28 cellular contexts compared by ENCODE assay signal in genomic region chr18:72993245-72993644, GRCh38.
"Had no signal": no experiment of that assay in that cellular context is flagged by ENCODE, and none has a peak within 500 bp of the region (broad histone marks: within the 10 kb centered on the region; RNA-seq: fewer than 3 reads in every experiment).

No MANE protein-coding gene starts in this region.

- H3K36me3 Mint-ChIP-seq: mesothelial cell of epicardium; naive B cell; natural killer cell; stimulated activated memory B cell treated with anti-CD40 and anti-IgM and Interleukin-4, amounts not matched to agents 10 μg/mL and 1 μg/mL and 100 μg/mL, for 72 hours had no signal

- H3K4me1 ChIP-seq: left lung, right atrium auricular region, right lobe of liver, stomach, testis, thyroid gland, transverse colon, upper lobe of right lung, uterus had no signal

- H3K4me2 ChIP-seq: smooth muscle cell had no signal

- ATAC-seq: left cardiac atrium; left lung; natural killer cell; right lobe of liver; stimulated activated memory B cell treated with anti-CD40 and anti-IgM and Interleukin-4, amounts not matched to agents 10 μg/mL and 1 μg/mL and 100 μg/mL, for 72 hours; stimulated activated naive CD8-positive, alpha-beta T cell treated with anti-CD3 and anti-CD28 coated beads, Interleukin-15, Interleukin-2, amounts not matched to agents 100 U/mL and 50 U/mL, for 24 hours; upper lobe of right lung had no signal

- H3K27me3 Mint-ChIP-seq: naive B cell; progenitor cell of endocrine pancreas; stimulated activated memory B cell treated with anti-CD40 and anti-IgM and Interleukin-4, amounts not matched to agents 10 μg/mL and 1 μg/mL and 100 μg/mL, for 72 hours had no signal

- H3K4me3 ChIP-seq: left lung, lung, ovary, right atrium auricular region, right lobe of liver, smooth muscle cell, stomach, testis, thyroid gland, transverse colon, upper lobe of right lung, uterus had no signal

- DNase-seq: hippocampal formation; kidney glomerular epithelial cell; left cardiac atrium; left lung; mesendoderm; naive B cell; natural killer cell; nephron progenitor cell; ovary; right lobe of liver; stimulated activated CD4-positive, alpha-beta T cell treated with anti-CD3 and anti-CD28 coated beads, Interleukin-1b, Interleukin-23, amount 100 ng/mL, for 48 hours; stimulated activated CD4-positive, alpha-beta T cell treated with anti-CD3 and anti-CD28 coated beads, Interleukin-2, amount 100 ng/mL, for 48 hours; stimulated activated CD4-positive, alpha-beta T cell treated with anti-CD3 and anti-CD28 coated beads, Interleukin-4, amount 100 ng/mL, for 4 hours; stimulated activated CD8-positive, alpha-beta memory T cell treated with anti-CD3 and anti-CD28 coated beads, Interleukin-4, amount 100 ng/mL, for 48 hours; stimulated activated naive CD8-positive, alpha-beta T cell treated with anti-CD3 and anti-CD28 coated beads, Interleukin-15, Interleukin-2, amounts not matched to agents 100 U/mL and 50 U/mL, for 24 hours; stomach; testis; thyroid gland; transverse colon; upper lobe of right lung; uterus had no signal

- H3K9me3 ChIP-seq: ovary, right atrium auricular region, right lobe of liver, testis, thyroid gland, transverse colon, upper lobe of right lung, uterus had no signal

- H3K9me3 Mint-ChIP-seq: nephron progenitor cell had no signal

- H3K27ac ChIP-seq: left lung, ovary, right atrium auricular region, right lobe of liver, stomach, testis, thyroid gland, transverse colon, upper lobe of right lung, uterus had no signal

- H3K27me3 ChIP-seq: left lung, ovary, right atrium auricular region, right lobe of liver, stomach, testis, thyroid gland, transverse colon, upper lobe of right lung, uterus had no signal

- H3K4me3 Mint-ChIP-seq: mesothelial cell of epicardium; naive B cell; natural killer cell; nephron progenitor cell; stimulated activated memory B cell treated with anti-CD40 and anti-IgM and Interleukin-4, amounts not matched to agents 10 μg/mL and 1 μg/mL and 100 μg/mL, for 72 hours had no signal

- H3K27ac Mint-ChIP-seq: mesothelial cell of epicardium; naive B cell; natural killer cell; nephron progenitor cell; progenitor cell of endocrine pancreas; stimulated activated memory B cell treated with anti-CD40 and anti-IgM and Interleukin-4, amounts not matched to agents 10 μg/mL and 1 μg/mL and 100 μg/mL, for 72 hours had no signal

- FAIRE-seq: keratinocyte had no signal

- H3K36me3 ChIP-seq: left lung, ovary, right atrium auricular region, right lobe of liver, stomach, thyroid gland, transverse colon, upper lobe of right lung, uterus had no signal

- H3K4me1 Mint-ChIP-seq: naive B cell; natural killer cell; nephron progenitor cell; stimulated activated memory B cell treated with anti-CD40 and anti-IgM and Interleukin-4, amounts not matched to agents 10 μg/mL and 1 μg/mL and 100 μg/mL, for 72 hours had no signal
